8 cellular contexts compared by ENCODE assay signal in the genomic region with DNA sequence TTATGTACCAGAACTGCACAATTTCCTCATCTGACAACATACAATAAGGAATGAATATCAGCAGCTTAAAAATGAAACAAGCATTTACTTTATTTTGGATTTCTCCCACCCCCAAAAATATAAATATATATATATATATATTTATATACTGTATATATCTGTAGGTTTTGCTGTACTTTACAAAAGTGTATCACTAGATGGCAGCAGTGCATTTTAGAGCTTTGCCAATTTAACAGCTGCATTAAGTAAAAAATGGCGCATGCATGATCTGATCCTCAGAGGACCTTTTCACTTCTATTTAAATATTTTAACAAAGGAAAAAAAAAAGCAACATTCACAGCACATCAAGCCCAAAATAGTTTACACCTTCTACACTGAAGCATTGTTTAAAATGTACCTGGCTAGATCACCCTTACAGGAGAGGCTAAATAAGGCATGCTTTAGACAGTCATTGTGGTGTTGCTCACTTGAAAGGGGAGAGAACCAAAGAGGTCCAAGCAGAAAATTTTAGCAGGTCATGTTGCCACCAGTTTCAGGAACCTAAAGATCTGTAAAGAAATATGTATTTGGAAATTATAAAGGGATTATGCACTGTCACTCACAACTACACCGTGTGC.
DNase-seq lines count a peak whose midpoint lies in the region; ATAC-seq, FAIRE-seq and TF ChIP-seq lines count a peak whose summit lies in the region.

No MANE protein-coding gene starts in this region.

- DNase-seq in CD4-positive, CD25-positive, alpha-beta regulatory T cell: peak in 2 of 3 donors; percentile 51 to 79
- peak; percentile 24 for DNase-seq in HEK293T (ENCODE audit: extremely low spot score)
- DNase-seq in NCI-H526 treated with DMSO at 0.1 percent for 48 hours (lab: John Stamatoyannopoulos, UW): peak; percentile 38
- peak; percentile 61 for DNase-seq in HepG2 (ENCODE audit: low spot score)

- H3K4me3 Mint-ChIP-seq in CD4-positive, CD25-positive, alpha-beta regulatory T cell: no peak overlapping the region
- no peak overlapping the region for H3K4me3 Mint-ChIP-seq in brain

- H3K36me3 ChIP-seq in CD4-positive, CD25-positive, alpha-beta regulatory T cell (ENCODE audit: control insufficient read depth, insufficient read depth, low read length): peaks cover 55% of the 10 kb centered on the region
- peaks cover 16 to 45% of the 10 kb centered on the region in 2 experiments for H3K36me3 ChIP-seq in HepG2 (replicated peaks in 1 of 2; ENCODE audit: control insufficient read depth in 1 of 2, insufficient read depth in 2 of 2, low read length in 2 of 2)

- H3K9me3 Mint-ChIP-seq in CD4-positive, CD25-positive, alpha-beta regulatory T cell: no peaks in the 10 kb centered on the region
- no peaks in the 10 kb centered on the region for H3K9me3 Mint-ChIP-seq in brain

- H3K4me2 ChIP-seq in HepG2 (ENCODE audit: low read depth, low read length): no peak overlapping the region

- in situ Hi-C loops in HepG2 (cut with HindIII; ENCODE audit: extremely low pct_ligation_motif_present, low pct_unique_long_range_greater_than_20kb): loop anchor here (5.0 kb wide), 2 partner anchors 77 to 137 kb away; no protein-coding TSS in a partner anchor

- H3K4me1 Mint-ChIP-seq in CD4-positive, CD25-positive, alpha-beta regulatory T cell: peaks cover 0 to 3% (median under 1%) of the 10 kb centered on the region in 4 donors
- H3K4me1 Mint-ChIP-seq in brain: peaks cover 27% of the 10 kb centered on the region

- CTCF ChIA-PET in HEK293T (lab: Yijun Ruan, JAX) (interaction anchor here (0.6 to 1.8 kb wide), 9 partner anchors 10 to 255 kb away, joined by 3 to 19 read pairs (median 4); no protein-coding TSS in a partner anchor), HepG2 (lab: Yijun Ruan, JAX; ENCODE audit: low intra/inter-chr PET ratio, low total read pairs) (interaction anchor here (1.2 to 2.6 kb wide), 4 partner anchors 74 to 139 kb away, joined by 3 to 25 read pairs (median 8); no protein-coding TSS in a partner anchor)

- no peaks in the 10 kb centered on the region for H3K4me1 ChIP-seq in CD4-positive, CD25-positive, alpha-beta regulatory T cell (ENCODE audit: control insufficient read depth, insufficient read depth, low read length, poor library complexity, severe bottlenecking)
- no peaks in the 10 kb centered on the region for H3K4me1 ChIP-seq in HepG2 (ENCODE audit: insufficient read depth, low read length)

- no peaks in the 10 kb centered on the region for H3K27me3 Mint-ChIP-seq in CD4-positive, CD25-positive, alpha-beta regulatory T cell
- no peaks in the 10 kb centered on the region for H3K27me3 Mint-ChIP-seq in brain

- no peak overlapping the region for H3K9ac ChIP-seq in HepG2 (ENCODE audit: insufficient read depth, low read depth, low read length)

- WGBS in HepG2 (ENCODE audit: low lambda C conversion rate): 95% methylated on average over 2 of the region's 2 CpGs

- no peak for TF ChIP-seq EP300 in HepG2 (IDR thresholded peaks at IDR 0.05; ENCODE audit: low read depth in 2 of 2, low read length in 2 of 2)
- TF ChIP-seq EP300 in HepG2 (CRISPR knock-in tag; IDR thresholded peaks at IDR 0.05; ENCODE audit: borderline replicate concordance): no peak

- peaks cover 58% of the 10 kb centered on the region for H3K36me3 Mint-ChIP-seq in CD4-positive, CD25-positive, alpha-beta regulatory T cell
- peaks cover 38% of the 10 kb centered on the region for H3K36me3 Mint-ChIP-seq in brain

- FAIRE-seq in HepG2 (lab: Jason Lieb, UNC): no peak

- H3K27me3 ChIP-seq in CD4-positive, CD25-positive, alpha-beta regulatory T cell (ENCODE audit: control insufficient read depth, insufficient read depth, low read length): no peaks in the 10 kb centered on the region
- H3K27me3 ChIP-seq in HepG2 (ENCODE audit: control insufficient read depth in 1 of 2, insufficient read depth in 2 of 2, low read length in 2 of 2): no peaks in the 10 kb centered on the region

- intact Hi-C loops in HepG2 (cut with micrococcal nuclease; ENCODE audit: unreplicated experiment): loop anchor here (1.0 to 5.0 kb wide), 3 partner anchors 76 to 253 kb away; no protein-coding TSS in a partner anchor

- H3K27ac Mint-ChIP-seq in CD4-positive, CD25-positive, alpha-beta regulatory T cell: no peak overlapping the region
- peak overlapping the region in 3 of 5 experiments; percentile 31 to 94 (median 85) for H3K27ac Mint-ChIP-seq in brain

- H2AFZ ChIP-seq in HepG2 (ENCODE audit: low read length): no peak overlapping the region

- H3K4me3 ChIP-seq in CD4-positive, CD25-positive, alpha-beta regulatory T cell (ENCODE audit: low read depth, low read length): no peak overlapping the region
- H3K4me3 ChIP-seq in HepG2 (replicated peaks in 1 of 3; ENCODE audit: insufficient read depth in 1 of 3, low read depth in 2 of 3, low read length in 3 of 3): no peak overlapping the region

- H3K9me3 ChIP-seq in CD4-positive, CD25-positive, alpha-beta regulatory T cell (ENCODE audit: control insufficient read depth in 2 of 2, low read length in 2 of 2): no peaks in the 10 kb centered on the region
- no peaks in the 10 kb centered on the region for H3K9me3 ChIP-seq in HepG2 (ENCODE audit: low read length)

- BruUV-seq in HepG2 (replicated peaks; lab: Mats Ljungman, UMichigan): no TSS peak

- ATAC-seq in CD4-positive, CD25-positive, alpha-beta regulatory T cell (ENCODE audit: low read depth in 2 of 2): peak in 1 of 2 donors; percentile 46
- peak; percentile 44; the same call in 2 of the 3 replicates for ATAC-seq in HepG2
- ATAC-seq in HG02973 (IDR thresholded peaks at IDR 0.05; ENCODE audit: unreplicated experiment): no peak
- no peak for ATAC-seq in GM18498 (IDR thresholded peaks at IDR 0.05; ENCODE audit: unreplicated experiment)
- no peak for ATAC-seq in HG02623 (IDR thresholded peaks at IDR 0.05; ENCODE audit: unreplicated experiment)

- TF ChIP-seq RAD21 in HepG2 (CRISPR knock-in tag; IDR thresholded peaks at IDR 0.05): no peak

- H4K20me1 ChIP-seq in HepG2 (ENCODE audit: insufficient read depth, low read length): no peaks in the 10 kb centered on the region

- TF ChIP-seq CTCF in brain (conservative IDR thresholded peaks at IDR 0.05) (peak; percentile 77 to 80), HepG2 (CRISPR knock-in tag; IDR thresholded peaks at IDR 0.05) (peak; percentile 43)

- no peak for TF ChIP-seq POLR2A in HepG2 (IDR thresholded peaks at IDR 0.05; ENCODE audit: insufficient read depth in 1 of 2, low read depth in 2 of 2, low read length in 2 of 2)

- POLR2A ChIA-PET in HEK293T (lab: Yijun Ruan, JAX) (interaction anchor here (1.1 kb wide), 1 partner anchor 71 kb away, joined by 8 read pairs; no protein-coding TSS in a partner anchor), HepG2 (lab: Yijun Ruan, JAX) (interaction anchor here (1.3 to 1.7 kb wide), 2 partner anchors 73 to 76 kb away, joined by 6 to 8 read pairs; partner anchors contain the start of gene NPTN)

- H3K27ac ChIP-seq in CD4-positive, CD25-positive, alpha-beta regulatory T cell (ENCODE audit: insufficient read depth, low read length, poor library complexity, severe bottlenecking): no peak overlapping the region
- no peak overlapping the region for H3K27ac ChIP-seq in HepG2 (ENCODE audit: extremely low read length, insufficient read depth, low read length)

- H3K79me2 ChIP-seq in HepG2 (ENCODE audit: insufficient read depth, low read length): no peaks in the 10 kb centered on the region

TF ChIP-seq in HEK293T, 16 proteins besides CTCF, POLR2A, EP300 and RAD21:
- TF ChIP-seq FOXK2 (IDR thresholded peaks at IDR 0.05) (no peak), LEF1 (IDR thresholded peaks at IDR 0.05; ENCODE audit: borderline replicate concordance) (no peak), SP1 (IDR thresholded peaks at IDR 0.05) (no peak), CTBP1 (IDR thresholded peaks at IDR 0.05; ENCODE audit: borderline replicate concordance) (no peak), FOXA1 (IDR thresholded peaks at IDR 0.05) (no peak), ZNF384 (IDR thresholded peaks at IDR 0.05) (no peak), ELF4 (IDR thresholded peaks at IDR 0.05) (no peak), L3MBTL2 (conservative IDR thresholded peaks at IDR 0.05) (no peak), FOXM1 (IDR thresholded peaks at IDR 0.05; ENCODE audit: borderline replicate concordance) (no peak), BHLHE40 (IDR thresholded peaks at IDR 0.05; ENCODE audit: borderline replicate concordance) (no peak), ARNT (IDR thresholded peaks at IDR 0.05) (no peak)
- TF ChIP-seq, protein P1, sequence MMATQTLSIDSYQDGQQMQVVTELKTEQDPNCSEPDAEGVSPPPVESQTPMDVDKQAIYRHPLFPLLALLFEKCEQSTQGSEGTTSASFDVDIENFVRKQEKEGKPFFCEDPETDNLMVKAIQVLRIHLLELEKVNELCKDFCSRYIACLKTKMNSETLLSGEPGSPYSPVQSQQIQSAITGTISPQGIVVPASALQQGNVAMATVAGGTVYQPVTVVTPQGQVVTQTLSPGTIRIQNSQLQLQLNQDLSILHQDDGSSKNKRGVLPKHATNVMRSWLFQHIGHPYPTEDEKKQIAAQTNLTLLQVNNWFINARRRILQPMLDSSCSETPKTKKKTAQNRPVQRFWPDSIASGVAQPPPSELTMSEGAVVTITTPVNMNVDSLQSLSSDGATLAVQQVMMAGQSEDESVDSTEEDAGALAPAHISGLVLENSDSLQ (IDR thresholded peaks at IDR 0.05): no peak

TF ChIP-seq in HepG2, 621 proteins besides CTCF, POLR2A, EP300 and RAD21 (continues in another document):
- TF ChIP-seq STAG1 (CRISPR knock-in tag; IDR thresholded peaks at IDR 0.05) (peak; percentile 63), NONO (IDR thresholded peaks at IDR 0.05) (no peak), NONO (CRISPR knock-in tag; conservative IDR thresholded peaks at IDR 0.05) (no peak)

Comparison
In these comparisons a context has a peak if more than half of its experiments do, and no peak if none do; other contexts are left out.
1. H3K27ac Mint-ChIP-seq: peak in brain (3 of 5); none in CD4-positive, CD25-positive, alpha-beta regulatory T cell (0 of 3).
2. Peak in every context shown above with its lines, with median percentiles within 50 percentile points of each other: DNase-seq.